Comparison of ENCODE assay signal across 8 cellular contexts in the genomic region with DNA sequence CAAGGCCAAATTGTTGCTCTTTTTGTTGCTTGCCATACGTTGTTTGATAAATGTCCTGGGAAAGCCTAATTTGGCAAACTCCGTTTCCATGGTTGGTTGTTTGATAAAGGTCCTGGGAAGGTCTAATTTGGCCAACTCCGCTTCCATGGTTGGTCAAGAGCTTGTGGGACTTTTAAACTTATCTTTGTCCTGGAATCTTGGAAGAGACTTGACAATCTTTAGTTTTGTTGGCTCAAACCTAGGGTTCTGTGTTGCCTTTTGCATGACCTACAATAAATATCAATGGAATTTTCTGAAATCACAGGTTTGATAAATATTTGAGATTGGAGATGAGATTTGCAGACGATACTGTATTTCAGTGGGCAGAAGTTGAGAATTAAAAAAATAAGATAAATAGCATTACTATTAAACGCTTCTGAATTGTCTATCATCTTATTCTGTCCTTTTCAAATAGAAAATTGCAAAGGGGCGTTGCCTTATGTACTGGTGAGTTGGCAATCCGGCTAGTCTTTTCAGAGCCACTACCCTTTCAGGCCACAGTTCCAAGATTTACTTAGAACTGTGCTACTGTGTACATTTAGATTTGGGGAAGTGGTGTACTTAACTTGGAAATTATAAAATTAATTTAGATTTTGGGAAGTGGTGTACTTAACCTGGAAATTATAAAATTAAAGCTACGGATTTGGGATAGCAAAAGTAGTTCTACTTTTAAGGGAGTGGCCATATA. TPM values are rescaled to one million over a fixed set of nuclear protein-coding genes. Genes with fewer than 3 reads are reported as not detected.
DNase-seq lines count a peak whose midpoint lies in the region; ATAC-seq and TF ChIP-seq lines count a peak whose summit lies in the region.

No MANE protein-coding gene starts in this region.

- H3K9me3 Mint-ChIP-seq in activated naive CD4-positive, alpha-beta T cell treated with anti-CD3 and anti-CD28 coated beads for 36 hours, result no peaks in the 10 kb centered on the region
- H3K9me3 Mint-ChIP-seq in stimulated activated naive CD8-positive, alpha-beta T cell treated with anti-CD3 and anti-CD28 coated beads, Interleukin-15, amount 100 ng/mL, for 72 hours, result no peaks in the 10 kb centered on the region

- peaks cover 30% of the 10 kb centered on the region for H3K4me1 Mint-ChIP-seq in activated naive CD4-positive, alpha-beta T cell treated with anti-CD3 and anti-CD28 coated beads for 36 hours (ENCODE audit: low read depth)
- peaks cover 23% of the 10 kb centered on the region for H3K4me1 Mint-ChIP-seq in stimulated activated naive CD8-positive, alpha-beta T cell treated with anti-CD3 and anti-CD28 coated beads, Interleukin-15, amount 100 ng/mL, for 72 hours

- H3K27ac Mint-ChIP-seq in activated naive CD4-positive, alpha-beta T cell treated with anti-CD3 and anti-CD28 coated beads for 36 hours, result peak overlapping the region; percentile 91
- peak overlapping the region; percentile 96 to 97 for H3K27ac Mint-ChIP-seq in stimulated activated naive CD8-positive, alpha-beta T cell treated with anti-CD3 and anti-CD28 coated beads, Interleukin-15, amount 100 ng/mL, for 72 hours

- H3K27me3 ChIP-seq in MG63, result no peaks in the 10 kb centered on the region

- H3K36me3 Mint-ChIP-seq in activated naive CD4-positive, alpha-beta T cell treated with anti-CD3 and anti-CD28 coated beads for 36 hours (ENCODE audit: low read depth), result peaks cover 10% of the 10 kb centered on the region

- H3K9me3 ChIP-seq in MG63, result no peaks in the 10 kb centered on the region

- peak; percentile 7 for DNase-seq in activated naive CD4-positive, alpha-beta T cell treated with anti-CD3 and anti-CD28 coated beads for 36 hours
- no peak for DNase-seq in activated naive CD4-positive, alpha-beta T cell (lab: John Stamatoyannopoulos, UW)
- DNase-seq in MG63 (no peak), astrocyte of the cerebellum (ENCODE audit: low read depth) (peak; percentile 28), iris pigment epithelial cell (ENCODE audit: low read depth) (peak; percentile 79), NCI-H2029 (lab: John Stamatoyannopoulos, UW) (no peak), NCI-H2029 treated with DMSO at 0.1 percent for 48 hours (lab: John Stamatoyannopoulos, UW) (no peak)
- DNase-seq in stimulated activated naive CD8-positive, alpha-beta T cell treated with anti-CD3 and anti-CD28 coated beads, Interleukin-15, amount 100 ng/mL, for 72 hours, result no peak

- peak overlapping the region; percentile 77 for H3K4me3 ChIP-seq in MG63
- peak overlapping the region; percentile 87 for H3K4me3 ChIP-seq in astrocyte of the cerebellum (ENCODE audit: low read depth, low read length)

- CTCF ChIA-PET in activated naive CD4-positive, alpha-beta T cell treated with anti-CD3 and anti-CD28 coated beads for 36 hours (lab: Charles Lee), result interaction anchor here (1.1 kb wide), 1 partner anchor 622 kb away, joined by 3 read pairs; no protein-coding TSS in a partner anchor

- intact Hi-C loops in activated naive CD4-positive, alpha-beta T cell treated with anti-CD3 and anti-CD28 coated beads for 36 hours (cut with micrococcal nuclease), result no loop called here

- in situ Hi-C loops in astrocyte of the cerebellum (cut with HindIII; ENCODE audit: low sequenced_read_pairs), result no loop called here

- no peaks in the 10 kb centered on the region for H3K27me3 Mint-ChIP-seq in activated naive CD4-positive, alpha-beta T cell treated with anti-CD3 and anti-CD28 coated beads for 36 hours (ENCODE audit: low read depth)
- no peaks in the 10 kb centered on the region for H3K27me3 Mint-ChIP-seq in stimulated activated naive CD8-positive, alpha-beta T cell treated with anti-CD3 and anti-CD28 coated beads, Interleukin-15, amount 100 ng/mL, for 72 hours

- TF ChIP-seq CTCF in astrocyte of the cerebellum (IDR thresholded peaks at IDR 0.05; ENCODE audit: low read depth, low read length, missing control alignments), result no peak

- H3K36me3 ChIP-seq in MG63, result peaks cover 6% of the 10 kb centered on the region

- no peak for ATAC-seq in stimulated activated naive CD8-positive, alpha-beta T cell treated with anti-CD3 and anti-CD28 coated beads, Interleukin-15, amount 100 ng/mL, for 72 hours

- peak overlapping the region; percentile 95 for H3K4me3 Mint-ChIP-seq in activated naive CD4-positive, alpha-beta T cell treated with anti-CD3 and anti-CD28 coated beads for 36 hours
- H3K4me3 Mint-ChIP-seq in stimulated activated naive CD8-positive, alpha-beta T cell treated with anti-CD3 and anti-CD28 coated beads, Interleukin-15, amount 100 ng/mL, for 72 hours, result peak overlapping the region; percentile 88 to 90

RNA-seq across cellular contexts. Expression of gene OSTC, which starts 0.8 kb away (rescaled TPM):
- total RNA-seq in activated naive CD4-positive, alpha-beta T cell treated with anti-CD3 and anti-CD28 coated beads for 36 hours, result 10 to 100 TPM; 72.5 to 73.3 TPM
- total RNA-seq in MG63 (2014; rRNA removed; shearing (Covaris generic); ENCODE audit: low replicate concordance), result 77.7 and 1,094 TPM in 2 replicates

RNA-seq across cellular contexts. Expression of gene RPL34, which starts 30.9 kb away (rescaled TPM):
- 1,000 to 10,000 TPM; 1,983 to 2,004 TPM for total RNA-seq in activated naive CD4-positive, alpha-beta T cell treated with anti-CD3 and anti-CD28 coated beads for 36 hours
- total RNA-seq in MG63 (2014; rRNA removed; shearing (Covaris generic); ENCODE audit: low replicate concordance), result 681 and 851 TPM in 2 replicates

Comparison
In these comparisons a context has a peak if more than half of its experiments do, and no peak if none do; other contexts are left out.
1. DNase-seq: peak in activated naive CD4-positive, alpha-beta T cell treated with anti-CD3 and anti-CD28 coated beads for 36 hours (single experiment), astrocyte of the cerebellum (single experiment) and iris pigment epithelial cell (single experiment); none in activated naive CD4-positive, alpha-beta T cell (0 of 4), MG63 (single experiment), stimulated activated naive CD8-positive, alpha-beta T cell treated with anti-CD3 and anti-CD28 coated beads, Interleukin-15, amount 100 ng/mL, for 72 hours (0 of 2), NCI-H2029 (single experiment) and NCI-H2029 treated with DMSO at 0.1 percent for 48 hours (single experiment).